Comparison of ENCODE assay signal across 16 cellular contexts in genomic region chr2:119402645-119403560, GRCh38. TPM values are rescaled to one million over a fixed set of nuclear protein-coding genes. Genes with fewer than 3 reads are reported as not detected.
DNase-seq lines count a peak whose midpoint lies in the region; ATAC-seq and TF ChIP-seq lines count a peak whose summit lies in the region.
"Had no signal": no experiment of that assay in that cellular context is flagged by ENCODE, and none has a peak within 500 bp of the region (broad histone marks: within the 10 kb centered on the region; RNA-seq: fewer than 3 reads in every experiment).

No MANE protein-coding gene starts in this region.

- H3K79me2 ChIP-seq in OCI-LY7 (ENCODE audit: insufficient read depth, low read depth, low read length) (no peaks in the 10 kb centered on the region), osteoblast (ENCODE audit: insufficient read depth, low read length) (no peaks in the 10 kb centered on the region)

- no TSS peak for BruUV-seq in OCI-LY7 (replicated peaks; lab: Mats Ljungman, UMichigan)

- no peak overlapping the region for H3K4me3 Mint-ChIP-seq in glutamatergic neuron (ENCODE audit: unreplicated experiment)
- H3K4me3 Mint-ChIP-seq: activated naive CD8-positive, alpha-beta T cell treated with anti-CD3 and anti-CD28 coated beads, Interleukin-2, amount 10 ng/mL, durations not matched to agents 7 days and 5 days; CD4-positive, CD25-positive, alpha-beta regulatory T cell; stimulated activated memory B cell treated with anti-CD40 and anti-IgM and Interleukin-4, amounts not matched to agents 10 μg/mL and 1 μg/mL and 100 μg/mL, for 72 hours had no signal

- TF ChIP-seq POLR2A in heart left ventricle (IDR thresholded peaks at IDR 0.05): no peak

- H4K20me1 ChIP-seq in OCI-LY7 (ENCODE audit: insufficient read depth, low read length) (no peaks in the 10 kb centered on the region), osteoblast (ENCODE audit: insufficient read depth, low read length) (no peaks in the 10 kb centered on the region)

- H3K9me3 Mint-ChIP-seq in glutamatergic neuron (ENCODE audit: unreplicated experiment): no peaks in the 10 kb centered on the region
- H3K9me3 Mint-ChIP-seq: activated naive CD8-positive, alpha-beta T cell treated with anti-CD3 and anti-CD28 coated beads, Interleukin-2, amount 10 ng/mL, durations not matched to agents 7 days and 5 days; stimulated activated memory B cell treated with anti-CD40 and anti-IgM and Interleukin-4, amounts not matched to agents 10 μg/mL and 1 μg/mL and 100 μg/mL, for 72 hours had no signal

- no peaks in the 10 kb centered on the region for H3K9me2 ChIP-seq in OCI-LY7 (ENCODE audit: insufficient read depth, low read length)

- DNase-seq in GM12865 (ENCODE audit: low read depth) (peak; percentile 21), OCI-LY7 (ENCODE audit: low spot score) (peak; percentile 45), heart left ventricle (peak in 4 of 5 donors; percentile 39 to 62 (median 56)), osteoblast (ENCODE audit: insufficient read length, low spot score, missing footprints) (peak; percentile 29), glutamatergic neuron (no peak), GM19238 (ENCODE audit: insufficient read length, low spot score) (no peak), C1 segment of cervical spinal cord (lab: John Stamatoyannopoulos, UW) (no peak)
- no peak for DNase-seq in activated CD4-positive, alpha-beta T cell treated with anti-CD3 and anti-CD28 coated beads, Interleukin-2, amount 50 U/mL, for 48 hours
- DNase-seq: activated CD8-positive, alpha-beta memory T cell treated with anti-CD3 and anti-CD28 coated beads, Interleukin-2, amount 50 U/mL, for 4 hours; activated naive CD8-positive, alpha-beta T cell treated with anti-CD3 and anti-CD28 coated beads, Interleukin-2, amount 10 ng/mL, durations not matched to agents 7 days and 5 days; CD4-positive, CD25-positive, alpha-beta regulatory T cell; midbrain; NCI-H1092 treated with DMSO at 0.1 percent for 48 hours; SJCRH30; stimulated activated CD4-positive, alpha-beta T cell treated with anti-CD3 and anti-CD28 coated beads, Interleukin-4, amount 100 ng/mL, for 24 hours had no signal

- no peaks in the 10 kb centered on the region for H3K27me3 Mint-ChIP-seq in glutamatergic neuron (ENCODE audit: unreplicated experiment)

- H3K4me1 Mint-ChIP-seq in glutamatergic neuron (ENCODE audit: low read depth, unreplicated experiment): peaks cover 2% of the 10 kb centered on the region

- H2AFZ ChIP-seq in OCI-LY7 (ENCODE audit: low read length) (peak overlapping the region; percentile 73), osteoblast (ENCODE audit: low read length) (no peak overlapping the region)

- no peaks in the 10 kb centered on the region for H3K36me3 Mint-ChIP-seq in glutamatergic neuron (ENCODE audit: unreplicated experiment)
- H3K36me3 Mint-ChIP-seq: activated naive CD8-positive, alpha-beta T cell treated with anti-CD3 and anti-CD28 coated beads, Interleukin-2, amount 10 ng/mL, durations not matched to agents 7 days and 5 days; CD4-positive, CD25-positive, alpha-beta regulatory T cell; stimulated activated memory B cell treated with anti-CD40 and anti-IgM and Interleukin-4, amounts not matched to agents 10 μg/mL and 1 μg/mL and 100 μg/mL, for 72 hours had no signal

- H3K4me1 ChIP-seq in OCI-LY7 (ENCODE audit: insufficient read depth, low read length, poor library complexity, severe bottlenecking): peaks cover 13% of the 10 kb centered on the region
- H3K4me1 ChIP-seq in heart left ventricle: peaks cover 0 to 16% (median 6%) of the 10 kb centered on the region in 12 donors
- no peaks in the 10 kb centered on the region for H3K4me1 ChIP-seq in osteoblast (ENCODE audit: insufficient read depth, low read length)
- H3K4me1 ChIP-seq: SJCRH30 had no signal

- POLR2A ChIA-PET in OCI-LY7 (lab: Charles Lee): interaction anchor here (0.7 kb wide), 1 partner anchor 12 kb away, joined by 3 read pairs; no protein-coding TSS in a partner anchor

- TF ChIP-seq CTCF in GM12865 (IDR thresholded peaks at IDR 0.05; ENCODE audit: insufficient read depth, low read depth, low read length, missing control alignments) (no peak), OCI-LY7 (conservative IDR thresholded peaks at IDR 0.05; ENCODE audit: low read length) (no peak), heart left ventricle (IDR thresholded peaks at IDR 0.05) (no peak), osteoblast (IDR thresholded peaks at IDR 0.05; ENCODE audit: extremely low read depth, low read depth, low read length) (no peak), glutamatergic neuron (IDR thresholded peaks at IDR 0.05; ENCODE audit: partially characterized antibody, unreplicated experiment) (no peak)

- no peak overlapping the region for H3K27ac Mint-ChIP-seq in glutamatergic neuron (ENCODE audit: unreplicated experiment)
- H3K27ac Mint-ChIP-seq: activated naive CD8-positive, alpha-beta T cell treated with anti-CD3 and anti-CD28 coated beads, Interleukin-2, amount 10 ng/mL, durations not matched to agents 7 days and 5 days; stimulated activated memory B cell treated with anti-CD40 and anti-IgM and Interleukin-4, amounts not matched to agents 10 μg/mL and 1 μg/mL and 100 μg/mL, for 72 hours had no signal

- CTCF ChIA-PET in OCI-LY7 (lab: Charles Lee; ENCODE audit: unreplicated experiment): no interaction called here

- intact Hi-C loops in OCI-LY7 (cut with micrococcal nuclease; ENCODE audit: unreplicated experiment) (no loop called here), heart left ventricle (cut with DNase I) (loop anchor here in 3 of 10 donors (10.0 kb wide), 4 partner anchors 178 to 262 kb away; partner anchors contain the start of gene STEAP3 (in 1 of the 3))

- no peaks in the 10 kb centered on the region for H3K27me3 ChIP-seq in heart left ventricle
- H3K27me3 ChIP-seq in osteoblast (ENCODE audit: insufficient read depth, low read length): peaks cover 6% of the 10 kb centered on the region
- H3K27me3 ChIP-seq: SJCRH30 had no signal

- ATAC-seq in heart left ventricle: peak; percentile 75 to 92 (median 86)
- ATAC-seq: stimulated activated memory B cell treated with anti-CD40 and anti-IgM and Interleukin-4, amounts not matched to agents 10 μg/mL and 1 μg/mL and 100 μg/mL, for 72 hours had no signal

- no peak overlapping the region for H3K27ac ChIP-seq in OCI-LY7 (ENCODE audit: low read depth, low read length, poor library complexity, severe bottlenecking)
- peak overlapping the region in 9 of 12 donors; percentile 20 to 66 (median 50) for H3K27ac ChIP-seq in heart left ventricle
- no peak overlapping the region for H3K27ac ChIP-seq in osteoblast (ENCODE audit: low read depth, low read length)
- H3K27ac ChIP-seq: SJCRH30 had no signal

- 0 out of 2 replicates have a peak overlapping the region, but pooled peaks have one; percentile 12 for H3K4me2 ChIP-seq in OCI-LY7 (ENCODE audit: low read length)
- no peak overlapping the region for H3K4me2 ChIP-seq in osteoblast (ENCODE audit: insufficient read depth, low read length)

- no peak overlapping the region for H3K4me3 ChIP-seq in GM12865 (ENCODE audit: low read depth, low read length)
- no peak overlapping the region for H3K4me3 ChIP-seq in OCI-LY7 (ENCODE audit: low read depth, low read length, poor library complexity, severe bottlenecking)
- H3K4me3 ChIP-seq in heart left ventricle: no peak overlapping the region
- H3K4me3 ChIP-seq in osteoblast (ENCODE audit: insufficient read depth, low read length): no peak overlapping the region
- H3K4me3 ChIP-seq: SJCRH30 had no signal

- H3K36me3 ChIP-seq in OCI-LY7 (ENCODE audit: insufficient read depth, low read length) (no peaks in the 10 kb centered on the region), heart left ventricle (no peaks in the 10 kb centered on the region), osteoblast (ENCODE audit: insufficient read depth, low read length) (no peaks in the 10 kb centered on the region)
- H3K36me3 ChIP-seq: SJCRH30 had no signal

- H3K9me3 ChIP-seq in OCI-LY7 (ENCODE audit: low read length) (no peaks in the 10 kb centered on the region), heart left ventricle (peaks cover 0 to 5% (median 0%) of the 10 kb centered on the region in 12 donors), osteoblast (ENCODE audit: low read depth, low read length) (no peaks in the 10 kb centered on the region)
- H3K9me3 ChIP-seq: SJCRH30 had no signal

- WGBS in heart left ventricle, 4 donors: 72 to 74% (median 73%) methylated on average over 9 to 10 of the region's 10 CpGs

RNA-seq across cellular contexts. Expression of gene TMEM37, which starts 28.8 kb away (rescaled TPM):
- not detected in 2 replicates for total RNA-seq in OCI-LY7 (2014; rRNA removed; shearing (Covaris generic))
- total RNA-seq in OCI-LY7 (2022): not detected in 2 replicates
- 10 to 100 TPM in 2 of 9 donors, 1 to 10 TPM in 6, under 1 TPM in 1; 0.81 to 24.6 (median 1.7) TPM for total RNA-seq in heart left ventricle
- polyA plus RNA-seq in heart left ventricle: under 1 TPM; 0.75 to 0.88 TPM
- 1.1 and 1.2 TPM in 2 replicates for total RNA-seq in osteoblast
- not detected for total RNA-seq in glutamatergic neuron (ENCODE audit: unreplicated experiment)
- total RNA-seq: activated naive CD8-positive, alpha-beta T cell treated with anti-CD3 and anti-CD28 coated beads, Interleukin-2, amount 10 ng/mL, durations not matched to agents 7 days and 5 days; CD4-positive, CD25-positive, alpha-beta regulatory T cell had no signal

RNA-seq across cellular contexts. Expression of gene DBI, which starts 36.1 kb away (rescaled TPM):
- 293 and 348 TPM in 2 replicates for total RNA-seq in OCI-LY7 (2014; rRNA removed; shearing (Covaris generic))
- total RNA-seq in OCI-LY7 (2022) (309 and 338 TPM in 2 replicates), heart left ventricle (100 to 1,000 TPM; 208 to 502 (median 273) TPM), osteoblast (65.1 and 77.2 TPM in 2 replicates), glutamatergic neuron (ENCODE audit: unreplicated experiment) (134 TPM)
- 100 to 1,000 TPM; 520 to 868 TPM for polyA plus RNA-seq in heart left ventricle

RNA-seq across cellular contexts. Expression of gene C2orf76, which starts 36.3 kb away (rescaled TPM):
- total RNA-seq in OCI-LY7 (2014; rRNA removed; shearing (Covaris generic)): 14.2 and 15.4 TPM in 2 replicates
- 17.7 and 22.5 TPM in 2 replicates for total RNA-seq in OCI-LY7 (2022)
- total RNA-seq in heart left ventricle: 10 to 100 TPM in 1 of 9 donors, 1 to 10 TPM in 8; 1.7 to 11.8 (median 8.8) TPM
- 10 to 100 TPM; 11.3 to 13.8 TPM for polyA plus RNA-seq in heart left ventricle
- total RNA-seq in osteoblast: 6.5 and 10.3 TPM in 2 replicates
- total RNA-seq in glutamatergic neuron (ENCODE audit: unreplicated experiment): 10.4 TPM

Comparison
In these comparisons a context has a peak if more than half of its experiments do, and no peak if none do; other contexts are left out.
1. DNase-seq: peak in GM12865 (single experiment), OCI-LY7 (single experiment), heart left ventricle (4 of 5) and osteoblast (single experiment); none in glutamatergic neuron (single experiment), activated CD4-positive, alpha-beta T cell treated with anti-CD3 and anti-CD28 coated beads, Interleukin-2, amount 50 U/mL, for 48 hours (0 of 2), GM19238 (single experiment) and C1 segment of cervical spinal cord (0 of 14).
2. H3K27ac ChIP-seq: peak in heart left ventricle (9 of 12); none in OCI-LY7 (single experiment) and osteoblast (single experiment).